16 cellular contexts compared by ENCODE assay signal in genomic region chr13:74868044-74868443, GRCh38.
"Had no signal": no experiment of that assay in that cellular context is flagged by ENCODE, and none has a peak within 500 bp of the region (broad histone marks: within the 10 kb centered on the region; RNA-seq: fewer than 3 reads in every experiment).

No MANE protein-coding gene starts in this region.

- H3K4me3 ChIP-seq: ascending aorta, colonic mucosa, right lobe of liver had no signal

- H3K27me3 ChIP-seq: ascending aorta, colonic mucosa, right lobe of liver had no signal

- ATAC-seq: left cardiac atrium, right lobe of liver had no signal

- H3K27ac ChIP-seq: ascending aorta, colonic mucosa, right lobe of liver had no signal

- H3K36me3 ChIP-seq: ascending aorta, colonic mucosa, right lobe of liver had no signal

- H3K4me1 ChIP-seq: ascending aorta, colonic mucosa, right lobe of liver had no signal

- H3K9me3 ChIP-seq: ascending aorta, colonic mucosa, right lobe of liver had no signal

- DNase-seq: activated CD4-positive, alpha-beta T cell treated with anti-CD3 and anti-CD28 coated beads, Interleukin-2, amount 50 U/mL, for 48 hours; activated CD4-positive, CD25-positive, alpha-beta regulatory T cell treated with anti-CD3 and anti-CD28 coated beads, Interleukin-2, amount 50 U/mL, for 72 hours; activated gamma-delta T cell treated with Interleukin-2 at 50 U/mL for 16 hours; activated naive CD8-positive, alpha-beta T cell treated with anti-CD3 and anti-CD28 coated beads for 36 hours; activated T-cell treated with anti-CD3 and anti-CD28 coated beads, Interleukin-2, amount 50 U/mL, for 48 hours; colonic mucosa; hypothalamus; left cardiac atrium; occipital lobe; right lobe of liver; stimulated activated CD4-positive, alpha-beta T cell treated with anti-CD3 and anti-CD28 coated beads, Interleukin-12 subunit alpha, Interleukin-12 subunit beta, amount 100 ng/mL, for 4 hours; stimulated activated naive CD4-positive, alpha-beta T cell; substantia nigra; T-helper 2 cell; trophoblast cell had no signal
